In genomic region chr4:138644322-138644721, GRCh38 we compare ENCODE assay signal across 14 cellular contexts.
DNase-seq lines count a peak whose midpoint lies in the region; ATAC-seq and TF ChIP-seq lines count a peak whose summit lies in the region.
"Had no signal": no experiment of that assay in that cellular context is flagged by ENCODE, and none has a peak within 500 bp of the region (broad histone marks: within the 10 kb centered on the region; RNA-seq: fewer than 3 reads in every experiment).

No MANE protein-coding gene starts in this region.

- H3K27me3 ChIP-seq in IMR-90 (ENCODE audit: control insufficient read depth, insufficient read depth, low read length) (no peaks in the 10 kb centered on the region), subcutaneous abdominal adipose tissue (ENCODE audit: control insufficient read depth in 5 of 5, insufficient read depth in 4 of 5, low read length in 5 of 5) (no peaks in the 10 kb centered on the region)

- no peak overlapping the region for H4K91ac ChIP-seq in IMR-90 (ENCODE audit: insufficient read depth, low read depth, low read length)

- H3K27ac ChIP-seq in IMR-90 (ENCODE audit: insufficient read depth, low read length) (no peak overlapping the region), SK-N-MC (peak overlapping the region; percentile 66), subcutaneous abdominal adipose tissue (ENCODE audit: low read depth, low read length) (peak overlapping the region; percentile 66)
- H3K27ac ChIP-seq: A549 had no signal

- H4K8ac ChIP-seq in IMR-90 (ENCODE audit: low read depth in 2 of 2, low read length in 2 of 2): no peak overlapping the region

- no peak for TF ChIP-seq CTCF in IMR-90 (conservative IDR thresholded peaks at IDR 0.05; ENCODE audit: low read depth, low read length)

- intact Hi-C loops in IMR-90 (cut with micrococcal nuclease): no loop called here

- H3K9me3 ChIP-seq in IMR-90 (ENCODE audit: control insufficient read depth, insufficient read depth, low read length) (no peaks in the 10 kb centered on the region), SK-N-MC (ENCODE audit: low read depth, low read length) (no peaks in the 10 kb centered on the region), subcutaneous abdominal adipose tissue (ENCODE audit: control insufficient read depth in 5 of 5, low read length in 5 of 5) (no peaks in the 10 kb centered on the region)
- H3K9me3 ChIP-seq: A549 had no signal

- no peak overlapping the region for H2BK15ac ChIP-seq in IMR-90 (ENCODE audit: low read depth, low read length)

- CTCF ChIA-PET in IMR-90 (lab: Yijun Ruan, JAX): no interaction called here

- H3K4me3 Mint-ChIP-seq in activated T-cell treated with anti-CD3 and anti-CD28 coated beads, Interleukin-2, amount 50 U/mL, for 4 hours: no peak overlapping the region
- H3K4me3 Mint-ChIP-seq: CD14-positive monocyte; CD8-positive, alpha-beta T cell had no signal

- TF ChIP-seq RAD21 in IMR-90 (IDR thresholded peaks at IDR 0.05; ENCODE audit: low read length): no peak

- no TSS peak for BruUV-seq in IMR-90 (replicated peaks; lab: Mats Ljungman, UMichigan)

- H3K9me1 ChIP-seq in IMR-90 (ENCODE audit: insufficient read depth, low read length): no peaks in the 10 kb centered on the region

- H2AK9ac ChIP-seq in IMR-90 (replicated peaks; ENCODE audit: low read depth, low read length, poor library complexity): no peak overlapping the region

- H3K9ac ChIP-seq in IMR-90 (ENCODE audit: low read depth, low read length): no peak overlapping the region
- H3K9ac ChIP-seq in SK-N-MC (ENCODE audit: insufficient read length): no peak overlapping the region
- H3K9ac ChIP-seq in subcutaneous abdominal adipose tissue (ENCODE audit: low read length in 5 of 5): peak overlapping the region in 2 of 5 donors; percentile 2 to 10

- no peak overlapping the region for H3K56ac ChIP-seq in IMR-90 (ENCODE audit: extremely low read depth, insufficient read depth, low read length)

- dilution Hi-C loops in IMR-90 (cut with HindIII; ENCODE audit: low sequenced_read_pairs, unreplicated experiment): no loop called here

- H3K4me1 ChIP-seq in IMR-90 (ENCODE audit: control insufficient read depth, insufficient read depth, low read length) (no peaks in the 10 kb centered on the region), subcutaneous abdominal adipose tissue (ENCODE audit: control insufficient read depth in 5 of 5, insufficient read depth in 5 of 5, low read length in 5 of 5) (peaks cover 0 to 13% (median 5%) of the 10 kb centered on the region in 5 donors)
- H3K4me1 ChIP-seq: A549 had no signal

- no peaks in the 10 kb centered on the region for H3K36me3 Mint-ChIP-seq in activated T-cell treated with anti-CD3 and anti-CD28 coated beads, Interleukin-2, amount 50 U/mL, for 4 hours (ENCODE audit: insufficient read depth)
- H3K36me3 Mint-ChIP-seq: CD14-positive monocyte; CD8-positive, alpha-beta T cell had no signal

- no CpG with 5 or more reads among the region's 5 CpGs for WGBS in IMR-90 (ENCODE audit: extremely low coverage in 2 of 2, insufficient read length in 1 of 2), 2 experiments

- no peak overlapping the region for H2BK20ac ChIP-seq in IMR-90 (ENCODE audit: low read depth, low read length)

- POLR2A ChIA-PET in IMR-90 (lab: Charles Lee; ENCODE audit: unreplicated experiment): no interaction called here

- H2AK5ac ChIP-seq in IMR-90 (ENCODE audit: low read depth, low read length): no peak overlapping the region

- H3K14ac ChIP-seq in IMR-90 (replicated peaks; ENCODE audit: low read depth, low read length): no peak overlapping the region

- H3K9me3 Mint-ChIP-seq in activated T-cell treated with anti-CD3 and anti-CD28 coated beads, Interleukin-2, amount 50 U/mL, for 4 hours: no peaks in the 10 kb centered on the region
- H3K9me3 Mint-ChIP-seq: CD8-positive, alpha-beta T cell had no signal

- H3K4me3 ChIP-seq in IMR-90 (ENCODE audit: insufficient read depth, low read depth, low read length) (no peak overlapping the region), SK-N-MC (peak overlapping the region; percentile 57), subcutaneous abdominal adipose tissue (ENCODE audit: low read depth in 1 of 5, low read length in 5 of 5) (no peak overlapping the region)
- H3K4me3 ChIP-seq: A549 had no signal

- no peaks in the 10 kb centered on the region for H3K36me3 ChIP-seq in IMR-90 (ENCODE audit: control insufficient read depth, insufficient read depth, low read length)
- no peaks in the 10 kb centered on the region for H3K36me3 ChIP-seq in SK-N-MC (ENCODE audit: insufficient read depth, low read length)
- H3K36me3 ChIP-seq in subcutaneous abdominal adipose tissue (ENCODE audit: control insufficient read depth in 5 of 5, insufficient read depth in 5 of 5, low read length in 5 of 5): no peaks in the 10 kb centered on the region

- peaks cover 2% of the 10 kb centered on the region for H3K27me3 Mint-ChIP-seq in activated T-cell treated with anti-CD3 and anti-CD28 coated beads, Interleukin-2, amount 50 U/mL, for 4 hours (ENCODE audit: low read depth)

- DNase-seq in IMR-90 (no peak), SK-N-MC (ENCODE audit: low read depth, low spot score) (no peak), fibroblast of peridontal ligament (ENCODE audit: extremely low read depth) (peak; percentile 22), NCI-H2171 (lab: John Stamatoyannopoulos, UW) (no peak)
- no peak for DNase-seq in activated T-cell treated with anti-CD3 and anti-CD28 coated beads, Interleukin-2, amount 50 U/mL, for 4 hours
- DNase-seq: CD8-positive, alpha-beta T cell; COR-L47; DMS153; DMS79 treated with DMSO at 0.1 percent for 48 hours had no signal

- no peak overlapping the region for H3K23ac ChIP-seq in IMR-90 (ENCODE audit: low read depth, low read length)

- no peak overlapping the region for H2BK5ac ChIP-seq in IMR-90 (ENCODE audit: low read depth, low read length, poor library complexity, severe bottlenecking)

- TF ChIP-seq POLR2A in IMR-90 (IDR thresholded peaks at IDR 0.05; ENCODE audit: low read depth, low read length): no peak

- no peak overlapping the region for H2AFZ ChIP-seq in IMR-90 (replicated peaks; ENCODE audit: low read length, poor library complexity)

- H3K79me1 ChIP-seq in IMR-90 (ENCODE audit: low read depth in 1 of 2, low read length in 2 of 2): no peaks in the 10 kb centered on the region

- H3K4ac ChIP-seq in IMR-90 (ENCODE audit: low read depth, low read length): no peak overlapping the region

- no peak overlapping the region for H3K4me2 ChIP-seq in IMR-90 (ENCODE audit: low read depth, low read length)
- H3K4me2 ChIP-seq: A549 had no signal

- H2BK120ac ChIP-seq in IMR-90 (ENCODE audit: low read depth, low read length): no peak overlapping the region

- H4K20me1 ChIP-seq in IMR-90 (ENCODE audit: insufficient read depth, low read length): no peaks in the 10 kb centered on the region

- in situ Hi-C loops in IMR-90 (cut with MboI; ENCODE audit: low sequenced_read_pairs): no loop called here

- ATAC-seq in IMR-90 (ENCODE audit: low read depth) (no peak), HG02759 (IDR thresholded peaks at IDR 0.05; ENCODE audit: unreplicated experiment) (no peak)
- ATAC-seq in activated T-cell treated with anti-CD3 and anti-CD28 coated beads, Interleukin-2, amount 50 U/mL, for 4 hours: no peak
- ATAC-seq: A549; CD8-positive, alpha-beta T cell; HCT116 had no signal

- H3K18ac ChIP-seq in IMR-90 (ENCODE audit: low read depth, low read length): no peak overlapping the region

- no peaks in the 10 kb centered on the region for H3K4me1 Mint-ChIP-seq in activated T-cell treated with anti-CD3 and anti-CD28 coated beads, Interleukin-2, amount 50 U/mL, for 4 hours (ENCODE audit: low read depth)
- H3K4me1 Mint-ChIP-seq: CD14-positive monocyte had no signal

- no peak overlapping the region for H4K5ac ChIP-seq in IMR-90 (ENCODE audit: low read depth, low read length)

TF ChIP-seq in IMR-90, 13 proteins besides CTCF, POLR2A, EP300 and RAD21:
- no peak for TF ChIP-seq MAFK (IDR thresholded peaks at IDR 0.05; ENCODE audit: low read depth, low read length)
- TF ChIP-seq CEBPB (IDR thresholded peaks at IDR 0.05; ENCODE audit: low read depth, low read length): peak; percentile 94
